1 cellular context compared by ENCODE assay signal in genomic region chr6:110682460-110682853, GRCh38.
A peak's percentile ranks its signal among the peaks of the same experiment; 100 is the strongest.
TF ChIP-seq lines count a peak whose summit lies in the region.

No MANE protein-coding gene starts in this region.

TF ChIP-seq in HepG2, 621 proteins besides CTCF, POLR2A, EP300 and RAD21 (continued from another document and continues in another):
- TF ChIP-seq ZHX1 (CRISPR knock-in tag; IDR thresholded peaks at IDR 0.05; ENCODE audit: low read depth) (no peak), HHEX (CRISPR knock-in tag; IDR thresholded peaks at IDR 0.05) (no peak), HDAC2 (CRISPR knock-in tag; IDR thresholded peaks at IDR 0.05) (no peak; the same call in 1 of the 2 replicates), IRF9 (CRISPR knock-in tag; IDR thresholded peaks at IDR 0.05; ENCODE audit: borderline replicate concordance) (no peak), TEF (CRISPR knock-in tag; IDR thresholded peaks at IDR 0.05) (no peak), FOXP1 (IDR thresholded peaks at IDR 0.05) (no peak), FOXP1 (CRISPR knock-in tag; IDR thresholded peaks at IDR 0.05) (no peak), NONO (IDR thresholded peaks at IDR 0.05) (no peak), NONO (CRISPR knock-in tag; conservative IDR thresholded peaks at IDR 0.05) (no peak), CHCHD3 (CRISPR knock-in tag; IDR thresholded peaks at IDR 0.05) (no peak), AGO2 (optimal IDR thresholded peaks at IDR 0.05; ENCODE audit: low read depth, low read length) (no peak), ZNF234 (CRISPR knock-in tag; conservative IDR thresholded peaks at IDR 0.05) (no peak), KAT8 (CRISPR knock-in tag; IDR thresholded peaks at IDR 0.05) (no peak; the same call in 1 of the 2 replicates), TOPORS (CRISPR knock-in tag; IDR thresholded peaks at IDR 0.05) (no peak), KDM3A (CRISPR knock-in tag; IDR thresholded peaks at IDR 0.05; ENCODE audit: low read depth) (no peak), GATAD1 (CRISPR knock-in tag; IDR thresholded peaks at IDR 0.05) (peak; percentile 25; the same call in 1 of the 2 replicates), SRY (CRISPR knock-in tag; IDR thresholded peaks at IDR 0.05) (no peak), KLF13 (CRISPR knock-in tag; IDR thresholded peaks at IDR 0.05) (no peak), HIVEP1 (CRISPR knock-in tag; IDR thresholded peaks at IDR 0.05) (no peak), ZKSCAN5 (CRISPR knock-in tag; IDR thresholded peaks at IDR 0.05) (no peak), ZNF354B (CRISPR knock-in tag; IDR thresholded peaks at IDR 0.05) (no peak), MYPOP (CRISPR knock-in tag; IDR thresholded peaks at IDR 0.05) (no peak), ZNF674 (CRISPR knock-in tag; IDR thresholded peaks at IDR 0.05; ENCODE audit: low read depth) (no peak)
- TF ChIP-seq, protein P1, sequence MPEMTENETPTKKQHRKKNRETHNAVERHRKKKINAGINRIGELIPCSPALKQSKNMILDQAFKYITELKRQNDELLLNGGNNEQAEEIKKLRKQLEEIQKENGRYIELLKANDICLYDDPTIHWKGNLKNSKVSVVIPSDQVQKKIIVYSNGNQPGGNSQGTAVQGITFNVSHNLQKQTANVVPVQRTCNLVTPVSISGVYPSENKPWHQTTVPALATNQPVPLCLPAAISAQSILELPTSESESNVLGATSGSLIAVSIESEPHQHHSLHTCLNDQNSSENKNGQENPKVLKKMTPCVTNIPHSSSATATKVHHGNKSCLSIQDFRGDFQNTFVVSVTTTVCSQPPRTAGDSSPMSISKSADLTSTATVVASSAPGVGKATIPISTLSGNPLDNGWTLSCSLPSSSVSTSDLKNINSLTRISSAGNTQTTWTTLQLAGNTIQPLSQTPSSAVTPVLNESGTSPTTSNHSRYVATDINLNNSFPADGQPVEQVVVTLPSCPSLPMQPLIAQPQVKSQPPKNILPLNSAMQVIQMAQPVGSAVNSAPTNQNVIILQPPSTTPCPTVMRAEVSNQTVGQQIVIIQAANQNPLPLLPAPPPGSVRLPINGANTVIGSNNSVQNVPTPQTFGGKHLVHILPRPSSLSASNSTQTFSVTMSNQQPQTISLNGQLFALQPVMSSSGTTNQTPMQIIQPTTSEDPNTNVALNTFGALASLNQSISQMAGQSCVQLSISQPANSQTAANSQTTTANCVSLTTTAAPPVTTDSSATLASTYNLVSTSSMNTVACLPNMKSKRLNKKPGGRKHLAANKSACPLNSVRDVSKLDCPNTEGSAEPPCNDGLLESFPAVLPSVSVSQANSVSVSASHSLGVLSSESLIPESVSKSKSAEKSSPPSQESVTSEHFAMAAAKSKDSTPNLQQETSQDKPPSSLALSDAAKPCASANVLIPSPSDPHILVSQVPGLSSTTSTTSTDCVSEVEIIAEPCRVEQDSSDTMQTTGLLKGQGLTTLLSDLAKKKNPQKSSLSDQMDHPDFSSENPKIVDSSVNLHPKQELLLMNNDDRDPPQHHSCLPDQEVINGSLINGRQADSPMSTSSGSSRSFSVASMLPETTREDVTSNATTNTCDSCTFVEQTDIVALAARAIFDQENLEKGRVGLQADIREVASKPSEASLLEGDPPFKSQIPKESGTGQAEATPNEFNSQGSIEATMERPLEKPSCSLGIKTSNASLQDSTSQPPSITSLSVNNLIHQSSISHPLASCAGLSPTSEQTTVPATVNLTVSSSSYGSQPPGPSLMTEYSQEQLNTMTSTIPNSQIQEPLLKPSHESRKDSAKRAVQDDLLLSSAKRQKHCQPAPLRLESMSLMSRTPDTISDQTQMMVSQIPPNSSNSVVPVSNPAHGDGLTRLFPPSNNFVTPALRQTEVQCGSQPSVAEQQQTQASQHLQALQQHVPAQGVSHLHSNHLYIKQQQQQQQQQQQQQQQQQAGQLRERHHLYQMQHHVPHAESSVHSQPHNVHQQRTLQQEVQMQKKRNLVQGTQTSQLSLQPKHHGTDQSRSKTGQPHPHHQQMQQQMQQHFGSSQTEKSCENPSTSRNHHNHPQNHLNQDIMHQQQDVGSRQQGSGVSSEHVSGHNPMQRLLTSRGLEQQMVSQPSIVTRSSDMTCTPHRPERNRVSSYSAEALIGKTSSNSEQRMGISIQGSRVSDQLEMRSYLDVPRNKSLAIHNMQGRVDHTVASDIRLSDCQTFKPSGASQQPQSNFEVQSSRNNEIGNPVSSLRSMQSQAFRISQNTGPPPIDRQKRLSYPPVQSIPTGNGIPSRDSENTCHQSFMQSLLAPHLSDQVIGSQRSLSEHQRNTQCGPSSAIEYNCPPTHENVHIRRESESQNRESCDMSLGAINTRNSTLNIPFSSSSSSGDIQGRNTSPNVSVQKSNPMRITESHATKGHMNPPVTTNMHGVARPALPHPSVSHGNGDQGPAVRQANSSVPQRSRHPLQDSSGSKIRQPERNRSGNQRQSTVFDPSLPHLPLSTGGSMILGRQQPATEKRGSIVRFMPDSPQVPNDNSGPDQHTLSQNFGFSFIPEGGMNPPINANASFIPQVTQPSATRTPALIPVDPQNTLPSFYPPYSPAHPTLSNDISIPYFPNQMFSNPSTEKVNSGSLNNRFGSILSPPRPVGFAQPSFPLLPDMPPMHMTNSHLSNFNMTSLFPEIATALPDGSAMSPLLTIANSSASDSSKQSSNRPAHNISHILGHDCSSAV (CRISPR knock-in tag; IDR thresholded peaks at IDR 0.05; ENCODE audit: borderline replicate concordance): no peak
- TF ChIP-seq, protein P2, sequence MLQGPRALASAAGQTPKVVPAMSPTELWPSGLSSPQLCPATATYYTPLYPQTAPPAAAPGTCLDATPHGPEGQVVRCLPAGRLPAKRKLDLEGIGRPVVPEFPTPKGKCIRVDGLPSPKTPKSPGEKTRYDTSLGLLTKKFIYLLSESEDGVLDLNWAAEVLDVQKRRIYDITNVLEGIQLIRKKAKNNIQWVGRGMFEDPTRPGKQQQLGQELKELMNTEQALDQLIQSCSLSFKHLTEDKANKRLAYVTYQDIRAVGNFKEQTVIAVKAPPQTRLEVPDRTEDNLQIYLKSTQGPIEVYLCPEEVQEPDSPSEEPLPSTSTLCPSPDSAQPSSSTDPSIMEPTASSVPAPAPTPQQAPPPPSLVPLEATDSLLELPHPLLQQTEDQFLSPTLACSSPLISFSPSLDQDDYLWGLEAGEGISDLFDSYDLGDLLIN (CRISPR knock-in tag; IDR thresholded peaks at IDR 0.05; ENCODE audit: borderline replicate concordance): no peak
- TF ChIP-seq, protein P3, sequence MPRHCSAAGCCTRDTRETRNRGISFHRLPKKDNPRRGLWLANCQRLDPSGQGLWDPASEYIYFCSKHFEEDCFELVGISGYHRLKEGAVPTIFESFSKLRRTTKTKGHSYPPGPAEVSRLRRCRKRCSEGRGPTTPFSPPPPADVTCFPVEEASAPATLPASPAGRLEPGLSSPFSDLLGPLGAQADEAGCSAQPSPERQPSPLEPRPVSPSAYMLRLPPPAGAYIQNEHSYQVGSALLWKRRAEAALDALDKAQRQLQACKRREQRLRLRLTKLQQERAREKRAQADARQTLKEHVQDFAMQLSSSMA (CRISPR knock-in tag; IDR thresholded peaks at IDR 0.05): no peak
- TF ChIP-seq, protein P4, sequence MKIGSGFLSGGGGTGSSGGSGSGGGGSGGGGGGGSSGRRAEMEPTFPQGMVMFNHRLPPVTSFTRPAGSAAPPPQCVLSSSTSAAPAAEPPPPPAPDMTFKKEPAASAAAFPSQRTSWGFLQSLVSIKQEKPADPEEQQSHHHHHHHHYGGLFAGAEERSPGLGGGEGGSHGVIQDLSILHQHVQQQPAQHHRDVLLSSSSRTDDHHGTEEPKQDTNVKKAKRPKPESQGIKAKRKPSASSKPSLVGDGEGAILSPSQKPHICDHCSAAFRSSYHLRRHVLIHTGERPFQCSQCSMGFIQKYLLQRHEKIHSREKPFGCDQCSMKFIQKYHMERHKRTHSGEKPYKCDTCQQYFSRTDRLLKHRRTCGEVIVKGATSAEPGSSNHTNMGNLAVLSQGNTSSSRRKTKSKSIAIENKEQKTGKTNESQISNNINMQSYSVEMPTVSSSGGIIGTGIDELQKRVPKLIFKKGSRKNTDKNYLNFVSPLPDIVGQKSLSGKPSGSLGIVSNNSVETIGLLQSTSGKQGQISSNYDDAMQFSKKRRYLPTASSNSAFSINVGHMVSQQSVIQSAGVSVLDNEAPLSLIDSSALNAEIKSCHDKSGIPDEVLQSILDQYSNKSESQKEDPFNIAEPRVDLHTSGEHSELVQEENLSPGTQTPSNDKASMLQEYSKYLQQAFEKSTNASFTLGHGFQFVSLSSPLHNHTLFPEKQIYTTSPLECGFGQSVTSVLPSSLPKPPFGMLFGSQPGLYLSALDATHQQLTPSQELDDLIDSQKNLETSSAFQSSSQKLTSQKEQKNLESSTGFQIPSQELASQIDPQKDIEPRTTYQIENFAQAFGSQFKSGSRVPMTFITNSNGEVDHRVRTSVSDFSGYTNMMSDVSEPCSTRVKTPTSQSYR (CRISPR knock-in tag; IDR thresholded peaks at IDR 0.05; ENCODE audit: borderline replicate concordance): no peak
- TF ChIP-seq, protein P5, sequence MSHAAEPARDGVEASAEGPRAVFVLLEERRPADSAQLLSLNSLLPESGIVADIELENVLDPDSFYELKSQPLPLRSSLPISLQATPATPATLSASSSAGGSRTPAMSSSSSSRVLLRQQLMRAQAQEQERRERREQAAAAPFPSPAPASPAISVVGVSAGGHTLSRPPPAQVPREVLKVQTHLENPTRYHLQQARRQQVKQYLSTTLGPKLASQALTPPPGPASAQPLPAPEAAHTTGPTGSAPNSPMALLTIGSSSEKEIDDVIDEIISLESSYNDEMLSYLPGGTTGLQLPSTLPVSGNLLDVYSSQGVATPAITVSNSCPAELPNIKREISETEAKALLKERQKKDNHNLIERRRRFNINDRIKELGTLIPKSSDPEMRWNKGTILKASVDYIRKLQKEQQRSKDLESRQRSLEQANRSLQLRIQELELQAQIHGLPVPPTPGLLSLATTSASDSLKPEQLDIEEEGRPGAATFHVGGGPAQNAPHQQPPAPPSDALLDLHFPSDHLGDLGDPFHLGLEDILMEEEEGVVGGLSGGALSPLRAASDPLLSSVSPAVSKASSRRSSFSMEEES (CRISPR knock-in tag; IDR thresholded peaks at IDR 0.05): no peak
- TF ChIP-seq, protein P6, sequence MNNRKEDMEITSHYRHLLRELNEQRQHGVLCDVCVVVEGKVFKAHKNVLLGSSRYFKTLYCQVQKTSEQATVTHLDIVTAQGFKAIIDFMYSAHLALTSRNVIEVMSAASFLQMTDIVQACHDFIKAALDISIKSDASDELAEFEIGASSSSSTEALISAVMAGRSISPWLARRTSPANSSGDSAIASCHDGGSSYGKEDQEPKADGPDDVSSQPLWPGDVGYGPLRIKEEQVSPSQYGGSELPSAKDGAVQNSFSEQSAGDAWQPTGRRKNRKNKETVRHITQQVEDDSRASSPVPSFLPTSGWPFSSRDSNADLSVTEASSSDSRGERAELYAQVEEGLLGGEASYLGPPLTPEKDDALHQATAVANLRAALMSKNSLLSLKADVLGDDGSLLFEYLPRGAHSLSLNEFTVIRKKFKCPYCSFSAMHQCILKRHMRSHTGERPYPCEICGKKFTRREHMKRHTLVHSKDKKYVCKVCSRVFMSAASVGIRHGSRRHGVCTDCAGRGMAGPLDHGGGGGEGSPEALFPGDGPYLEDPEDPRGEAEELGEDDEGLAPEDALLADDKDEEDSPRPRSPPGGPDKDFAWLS (CRISPR knock-in tag; IDR thresholded peaks at IDR 0.05; ENCODE audit: borderline replicate concordance): no peak
